Comparison of ENCODE assay signal across 14 cellular contexts in the genomic region with DNA sequence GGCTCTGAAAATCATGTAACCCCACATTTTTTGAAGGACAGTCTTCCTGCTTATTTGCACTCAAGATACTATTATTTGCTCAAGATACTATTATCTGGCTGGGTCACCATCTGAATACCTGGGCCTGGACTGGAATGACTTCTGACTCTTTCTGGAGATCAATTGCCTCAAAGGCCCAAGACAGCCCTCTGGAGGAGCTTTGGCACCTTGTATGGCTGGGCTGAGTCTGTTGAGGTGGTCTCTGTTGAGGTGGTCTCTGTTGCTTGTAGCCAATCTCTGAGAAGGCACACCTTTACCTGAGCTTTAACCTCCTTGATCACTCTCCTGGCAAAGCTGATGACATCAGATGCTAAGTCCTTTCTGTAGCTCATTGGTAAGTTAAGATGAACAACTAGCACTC. TPM values are rescaled to one million over a fixed set of nuclear protein-coding genes. Genes with fewer than 3 reads are reported as not detected.
DNase-seq lines count a peak whose midpoint lies in the region; ATAC-seq, FAIRE-seq and TF ChIP-seq lines count a peak whose summit lies in the region.
"Had no signal": no experiment of that assay in that cellular context is flagged by ENCODE, and none has a peak within 500 bp of the region (broad histone marks: within the 10 kb centered on the region; RNA-seq: fewer than 3 reads in every experiment).

No MANE protein-coding gene starts in this region.

- POLR2A ChIA-PET in Panc1 (lab: Charles Lee) = no interaction called here

- intact Hi-C loops in left ventricle myocardium inferior (cut with micrococcal nuclease) (loop anchor here (10.0 kb wide), 1 partner anchor 99 kb away; no protein-coding TSS in a partner anchor), heart right ventricle (cut with DNase I) (loop anchor here in 1 of 10 donors (10.0 kb wide), 1 partner anchor 131 kb away; the partner anchor contains the start of gene APPL1), Panc1 (cut with micrococcal nuclease; ENCODE audit: unreplicated experiment) (no loop called here)

- H3K4me1 Mint-ChIP-seq in endodermal cell = peaks cover 12% of the 10 kb centered on the region

- H3K27ac ChIP-seq in left ventricle myocardium inferior (replicated peaks) = peak overlapping the region; percentile 10
- H3K27ac ChIP-seq in heart right ventricle = peak overlapping the region in 5 of 10 donors; percentile 14 to 59 (median 33)
- H3K27ac ChIP-seq in Panc1 (ENCODE audit: low read length) = no peak overlapping the region
- H3K27ac ChIP-seq in endodermal cell (ENCODE audit: low read depth, low read length) = no peak overlapping the region
- H3K27ac ChIP-seq: BLaER1 had no signal

- TF ChIP-seq POLR2A in GM12891 (IDR thresholded peaks at IDR 0.05; ENCODE audit: low read depth, low read length) = no peak

- H3K4me3 ChIP-seq in left ventricle myocardium inferior = no peak overlapping the region
- H3K4me3 ChIP-seq in heart right ventricle = no peak overlapping the region
- no peak overlapping the region for H3K4me3 ChIP-seq in Panc1 (ENCODE audit: low read depth in 2 of 2, low read length in 2 of 2)
- H3K4me3 ChIP-seq in endodermal cell (ENCODE audit: low read length) = no peak overlapping the region
- H3K4me3 ChIP-seq: BLaER1 had no signal

- no peaks in the 10 kb centered on the region for H3K9me3 Mint-ChIP-seq in endodermal cell

- no peak for DNase-seq in left ventricle myocardium inferior
- DNase-seq in heart right ventricle = no peak
- no peak for DNase-seq in Panc1 (ENCODE audit: low read depth, low spot score)
- no peak for DNase-seq in endodermal cell
- no peak for DNase-seq in GM12891 (ENCODE audit: insufficient read length, low spot score)
- DNase-seq in activated CD4-positive, alpha-beta T cell treated with anti-CD3 and anti-CD28 coated beads, Interleukin-2, amount 50 U/mL, for 1 hour = no peak
- DNase-seq: 8988T, NCI-H1417 treated with DMSO at 0.1 percent for 48 hours, NCI-H2029 treated with DMSO at 0.1 percent for 48 hours, NCI-H510A treated with DMSO at 0.1 percent for 48 hours, RPMI8226 had no signal

- FAIRE-seq in GM12891 (lab: Jason Lieb, UNC) = no peak

- no peak for TF ChIP-seq CTCF in left ventricle myocardium inferior (IDR thresholded peaks at IDR 0.05; ENCODE audit: borderline replicate concordance)
- no peak for TF ChIP-seq CTCF in heart right ventricle (IDR thresholded peaks at IDR 0.05)
- peak; percentile 14; the same call in 1 of the 2 replicates for TF ChIP-seq CTCF in Panc1 (IDR thresholded peaks at IDR 0.05)
- peak; percentile 51 for TF ChIP-seq CTCF in endodermal cell (conservative IDR thresholded peaks at IDR 0.05)

- peaks cover 54% of the 10 kb centered on the region for H3K36me3 Mint-ChIP-seq in endodermal cell (ENCODE audit: low read depth)

- no peak for ATAC-seq in heart right ventricle
- no peak for ATAC-seq in Panc1
- ATAC-seq in GM19452 (IDR thresholded peaks at IDR 0.05; ENCODE audit: unreplicated experiment) = no peak
- ATAC-seq in GM19351 (IDR thresholded peaks at IDR 0.05; ENCODE audit: unreplicated experiment) = no peak

- H3K27me3 ChIP-seq in left ventricle myocardium inferior (ENCODE audit: low read depth) = no peaks in the 10 kb centered on the region
- H3K27me3 ChIP-seq in heart right ventricle = no peaks in the 10 kb centered on the region
- no peaks in the 10 kb centered on the region for H3K27me3 ChIP-seq in Panc1 (ENCODE audit: control insufficient read depth, insufficient read depth, low read length)
- no peaks in the 10 kb centered on the region for H3K27me3 ChIP-seq in endodermal cell (ENCODE audit: control insufficient read depth, insufficient read depth, low read length, poor library complexity, severe bottlenecking)
- H3K27me3 ChIP-seq: BLaER1 had no signal

- no peak overlapping the region for H3K9ac ChIP-seq in endodermal cell (ENCODE audit: extremely low read depth, low read length, poor library complexity, severe bottlenecking)
- H3K9ac ChIP-seq: BLaER1 had no signal

- no peaks in the 10 kb centered on the region for H3K9me3 ChIP-seq in left ventricle myocardium inferior (replicated peaks)
- H3K9me3 ChIP-seq in heart right ventricle = no peaks in the 10 kb centered on the region
- H3K9me3 ChIP-seq in Panc1 (ENCODE audit: control insufficient read depth, insufficient read depth, low read depth, low read length) = no peaks in the 10 kb centered on the region
- no peaks in the 10 kb centered on the region for H3K9me3 ChIP-seq in endodermal cell (ENCODE audit: control insufficient read depth, low read length)
- H3K9me3 ChIP-seq: BLaER1 had no signal

- in situ Hi-C loops in Panc1 (cut with HindIII; ENCODE audit: low pct_unique_long_range_greater_than_20kb, low sequenced_read_pairs) = loop anchor here (25.0 kb wide), 1 partner anchor 106 kb away; no protein-coding TSS in a partner anchor

- peaks cover 17% of the 10 kb centered on the region for H3K4me1 ChIP-seq in left ventricle myocardium inferior
- H3K4me1 ChIP-seq in heart right ventricle = peaks cover 0 to 14% (median 0%) of the 10 kb centered on the region in 9 donors
- H3K4me1 ChIP-seq in Panc1 (ENCODE audit: control insufficient read depth, insufficient read depth, low read length) = no peaks in the 10 kb centered on the region
- peaks cover 9% of the 10 kb centered on the region for H3K4me1 ChIP-seq in endodermal cell (ENCODE audit: control insufficient read depth, insufficient read depth, low read length)
- H3K4me1 ChIP-seq: BLaER1 had no signal

- no peak overlapping the region for H3K27ac Mint-ChIP-seq in endodermal cell

- H3K4me3 Mint-ChIP-seq in endodermal cell = no peak overlapping the region

- BruUV-seq in Panc1 (replicated peaks; lab: Mats Ljungman, UMichigan) = no TSS peak

- H3K36me3 ChIP-seq in left ventricle myocardium inferior (peaks cover 17% of the 10 kb centered on the region), heart right ventricle (peaks cover 0 to 35% (median 0%) of the 10 kb centered on the region in 9 donors), Panc1 (ENCODE audit: control insufficient read depth, insufficient read depth, low read length) (no peaks in the 10 kb centered on the region), endodermal cell (ENCODE audit: control insufficient read depth, insufficient read depth, low read length) (peaks cover 43% of the 10 kb centered on the region)
- H3K36me3 ChIP-seq: BLaER1 had no signal

- CTCF ChIA-PET in Panc1 (lab: Charles Lee) = no interaction called here

- H3K27me3 Mint-ChIP-seq in endodermal cell (ENCODE audit: insufficient read depth) = no peaks in the 10 kb centered on the region

TF ChIP-seq in GM12891, 5 proteins besides CTCF, POLR2A, EP300 and RAD21:
- TF ChIP-seq POLR2AphosphoS5 (IDR thresholded peaks at IDR 0.05; ENCODE audit: low read depth, low read length) = no peak
- no peak for TF ChIP-seq SPI1 (IDR thresholded peaks at IDR 0.05; ENCODE audit: low read depth, low read length)
- TF ChIP-seq POU2F2 (IDR thresholded peaks at IDR 0.05; ENCODE audit: low read depth, low read length) = no peak
- TF ChIP-seq PAX5 (IDR thresholded peaks at IDR 0.05; ENCODE audit: insufficient read depth, low read length, severe bottlenecking) = no peak
- TF ChIP-seq TAF1 (IDR thresholded peaks at IDR 0.05; ENCODE audit: low read depth, low read length) = no peak

RNA-seq across cellular contexts. Expression of gene SPATA12, which starts 33.0 kb away (rescaled TPM):
- total RNA-seq in left ventricle myocardium inferior = not detected
- total RNA-seq in heart right ventricle = not detected
- polyA plus RNA-seq in heart right ventricle = not detected
- 0.10 TPM for total RNA-seq in Panc1 (2021; ENCODE audit: unreplicated experiment)
- not detected for polyA plus RNA-seq in Panc1 (2012; ENCODE audit: insufficient read length)
- not detected for total RNA-seq in endodermal cell
- polyA plus RNA-seq in endodermal cell (2013, experiment 1 of 2) = not detected
- polyA plus RNA-seq in endodermal cell (2013, experiment 2 of 2) = not detected
- 0.04 TPM for polyA plus RNA-seq in GM12891 (2012; ENCODE audit: low read depth, missing spikeins)

Comparison
In these comparisons a context has a peak if more than half of its experiments do, and no peak if none do; other contexts are left out.
1. CTCF ChIP-seq: peak in Panc1 (single experiment) and endodermal cell (single experiment); none in left ventricle myocardium inferior (single experiment) and heart right ventricle (0 of 9).